7 cellular contexts compared by ENCODE assay signal in the genomic region with DNA sequence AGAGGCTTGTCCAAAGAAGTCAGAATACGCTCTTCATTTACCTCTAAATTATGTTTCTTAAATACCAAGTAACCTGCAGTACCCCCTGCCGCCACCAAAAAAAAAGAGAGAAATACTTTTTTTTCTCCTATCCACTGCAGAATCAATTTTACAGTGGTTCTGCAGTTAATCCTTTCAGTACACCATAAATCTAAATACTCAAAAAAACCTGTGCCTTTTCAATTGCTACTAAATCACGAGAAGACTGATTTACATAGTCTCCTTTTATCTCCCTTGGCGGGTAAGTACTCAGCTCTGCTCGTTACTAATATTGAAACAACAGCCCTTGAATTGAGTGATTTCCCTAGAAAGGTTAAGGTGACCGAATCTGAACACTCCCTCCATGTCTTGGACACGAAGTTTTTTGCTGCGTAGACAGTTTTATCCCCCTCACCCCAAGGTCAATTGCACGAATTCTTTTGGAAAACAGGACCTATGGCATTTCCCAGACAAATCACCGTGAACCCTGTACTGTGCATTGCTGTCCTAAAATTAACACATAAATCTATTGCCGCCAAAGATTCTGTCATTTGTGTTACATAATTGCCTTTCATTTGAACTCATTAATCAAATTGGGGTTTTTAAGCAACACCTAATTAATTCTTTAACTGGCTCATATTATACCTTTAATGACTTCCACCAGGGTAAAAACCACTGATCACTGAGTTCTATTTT. TPM values are rescaled to one million over a fixed set of nuclear protein-coding genes. Genes with fewer than 3 reads are reported as not detected.
A peak's percentile ranks its signal among the peaks of the same experiment; 100 is the strongest.
DNase-seq lines count a peak whose midpoint lies in the region; ATAC-seq and TF ChIP-seq lines count a peak whose summit lies in the region.

No MANE protein-coding gene starts in this region.

- DNase-seq in HCEC 1CT: peak; percentile 52
- DNase-seq in NOMO-1 treated with dmso at 0.1 percent for 144 hours (lab: John Stamatoyannopoulos, UW; ENCODE audit: unreplicated experiment): peak; percentile 57
- peak; percentile 58 to 64 for DNase-seq in cardiac fibroblast (ENCODE audit: low read depth in 2 of 2)
- DNase-seq in cerebellar nuclear complex (lab: John Stamatoyannopoulos, UW): no peak
- DNase-seq in occipital lobe (lab: John Stamatoyannopoulos, UW): no peak

- H3K4me3 ChIP-seq in cardiac fibroblast (replicated peaks in 1 of 2; ENCODE audit: low read depth in 2 of 2, low read length in 2 of 2) (peak overlapping the region; percentile 96 to 97), mucosa of rectum (ENCODE audit: low read length in 2 of 2) (peak overlapping the region; percentile 69 to 95)

- TF ChIP-seq CTCF in cardiac fibroblast (IDR thresholded peaks at IDR 0.05; ENCODE audit: low read depth, low read length): peak; percentile 57

- ATAC-seq in GM18499 (IDR thresholded peaks at IDR 0.05; ENCODE audit: insufficient read depth, unreplicated experiment): peak; percentile 39

- peak overlapping the region; percentile 32 to 47 for H3K9ac ChIP-seq in mucosa of rectum (ENCODE audit: low read depth in 1 of 2, low read length in 2 of 2)

- H3K27ac ChIP-seq in mucosa of rectum (ENCODE audit: low read depth in 2 of 2, low read length in 2 of 2): peak overlapping the region; percentile 95

- H3K27me3 ChIP-seq in mucosa of rectum (ENCODE audit: control insufficient read depth in 2 of 2, insufficient read depth in 2 of 2, low read length in 2 of 2): peaks cover 2 to 21% of the 10 kb centered on the region in 2 donors

- peaks cover 0 to 5% of the 10 kb centered on the region in 2 donors for H3K36me3 ChIP-seq in mucosa of rectum (ENCODE audit: control insufficient read depth in 2 of 2, insufficient read depth in 2 of 2, low read length in 2 of 2)

- H3K4me1 ChIP-seq in mucosa of rectum (ENCODE audit: control insufficient read depth in 2 of 2, insufficient read depth in 2 of 2, low read length in 2 of 2): peaks cover 13 to 23% of the 10 kb centered on the region in 2 donors

- no peaks in the 10 kb centered on the region for H3K9me3 ChIP-seq in mucosa of rectum (ENCODE audit: control insufficient read depth in 2 of 2, low read length in 2 of 2)

RNA-seq across cellular contexts. Expression of a gene that starts 0.5 kb away (rescaled TPM):
- 289 TPM for total RNA-seq in occipital lobe

RNA-seq across cellular contexts. Expression of a gene that starts 26.1 kb away (rescaled TPM):
- total RNA-seq in occipital lobe: 39.3 TPM

Comparison
In these comparisons a context has a peak if more than half of its experiments do, and no peak if none do; other contexts are left out.
1. DNase-seq: peak in HCEC 1CT (single experiment), NOMO-1 treated with dmso at 0.1 percent for 144 hours (single experiment) and cardiac fibroblast (2 of 2); none in cerebellar nuclear complex (0 of 2) and occipital lobe (single experiment).